29 cellular contexts compared by ENCODE assay signal in the genomic region with DNA sequence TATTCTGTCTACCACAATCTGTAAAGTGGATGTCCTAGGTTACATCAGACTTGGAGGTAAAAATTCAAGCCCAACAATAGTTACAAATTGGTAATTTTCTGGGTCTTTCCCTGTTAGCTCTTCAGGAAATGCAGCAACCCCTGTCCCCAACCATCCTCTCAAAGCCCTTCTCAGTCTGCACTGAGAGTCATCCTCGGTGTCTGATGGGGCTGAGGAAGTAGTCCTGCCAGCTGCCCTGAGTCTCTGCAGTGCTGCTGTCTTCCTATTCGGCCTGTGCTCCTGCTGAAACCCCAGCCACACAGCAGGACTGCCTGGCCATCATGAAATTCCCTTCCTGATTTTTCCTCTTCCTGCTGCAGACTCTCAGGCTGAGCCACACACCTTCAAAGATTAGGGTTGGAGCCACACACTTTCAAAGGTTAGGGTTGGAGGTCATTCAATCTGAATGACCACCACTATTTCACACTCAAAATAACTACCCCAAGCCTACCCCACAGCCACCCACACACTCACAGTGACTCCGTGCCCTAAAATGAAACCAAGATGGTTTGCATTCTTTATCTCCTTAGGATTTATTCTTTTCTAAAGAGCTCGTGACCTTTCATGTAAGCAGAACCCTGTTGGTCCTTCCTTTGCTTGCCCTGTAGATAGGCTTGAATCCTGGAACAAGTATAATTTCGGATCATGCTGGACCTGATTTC. TPM values are rescaled to one million over a fixed set of nuclear protein-coding genes. Genes with fewer than 3 reads are reported as not detected.
DNase-seq lines count a peak whose midpoint lies in the region; ATAC-seq and TF ChIP-seq lines count a peak whose summit lies in the region.
"Had no signal": no experiment of that assay in that cellular context is flagged by ENCODE, and none has a peak within 500 bp of the region (broad histone marks: within the 10 kb centered on the region; RNA-seq: fewer than 3 reads in every experiment).

No MANE protein-coding gene starts in this region.

- peak; percentile 58 for ATAC-seq in GM18867 (IDR thresholded peaks at IDR 0.05; ENCODE audit: unreplicated experiment)
- peak; percentile 56 for ATAC-seq in GM21529 (IDR thresholded peaks at IDR 0.05; ENCODE audit: unreplicated experiment)
- ATAC-seq in HG03460 (IDR thresholded peaks at IDR 0.05; ENCODE audit: unreplicated experiment), result peak; percentile 73
- ATAC-seq in HG03135 (IDR thresholded peaks at IDR 0.05; ENCODE audit: unreplicated experiment), result no peak
- ATAC-seq: activated CD8-positive, alpha-beta T cell treated with anti-CD3 and anti-CD28 coated beads, Interleukin-2, amount 10 ng/mL, durations not matched to agents 7 days and 5 days; effector memory CD8-positive, alpha-beta T cell; right cardiac atrium; SK-N-SH treated with all-trans-retinoic acid at 6 μM for 48 hours had no signal

- H3K4me3 ChIP-seq in fibroblast of villous mesenchyme (ENCODE audit: low read depth, low read length), result no peak overlapping the region
- H3K4me3 ChIP-seq: esophagus squamous epithelium, ovary had no signal

- no peak for TF ChIP-seq CTCF in fibroblast of villous mesenchyme (IDR thresholded peaks at IDR 0.05; ENCODE audit: insufficient read depth, low read depth, low read length)

- DNase-seq in fibroblast of villous mesenchyme (ENCODE audit: low read depth), result peak; percentile 5
- no peak for DNase-seq in CD1c-positive myeloid dendritic cell (ENCODE audit: extremely low spot score)
- DNase-seq in amniotic stem cell (lab: John Stamatoyannopoulos, UW), result no peak
- no peak for DNase-seq in stimulated activated CD4-positive, alpha-beta T cell treated with anti-CD3 and anti-CD28 coated beads, Interleukin-1b, Interleukin-23, amount 100 ng/mL, for 48 hours
- DNase-seq: activated CD8-positive, alpha-beta T cell treated with anti-CD3 and anti-CD28 coated beads, Interleukin-2, amount 10 ng/mL, durations not matched to agents 7 days and 5 days; activated naive CD4-positive, alpha-beta T cell treated with anti-CD3 and anti-CD28 coated beads, Interleukin-2, amount 50 U/mL, for 16 hours; activated T-cell treated with anti-CD3 and anti-CD28 coated beads, Interleukin-2, amount 50 U/mL, for 1 hour; CD4-positive, alpha-beta memory T cell; DMS53; effector memory CD8-positive, alpha-beta T cell; esophagus squamous epithelium; GF-D8; HCEC 1CT; kidney glomerular epithelial cell; NCI-H1092; NCI-H510A; ovary; right cardiac atrium; RPMI8226 had no signal

RNA-seq across cellular contexts. Expression of a gene that starts 17.6 kb away (rescaled TPM):
- total RNA-seq in fibroblast of villous mesenchyme, result not detected in 2 replicates
- total RNA-seq: activated CD8-positive, alpha-beta T cell treated with anti-CD3 and anti-CD28 coated beads, Interleukin-2, amount 10 ng/mL, durations not matched to agents 7 days and 5 days; CD4-positive, alpha-beta memory T cell; esophagus squamous epithelium; glomerular endothelial cell; HT-29; myocyte; ovary; right cardiac atrium; subcutaneous adipose tissue; ureter had no signal
